ENCODE assay signal across 1 cellular context in the genomic region with DNA sequence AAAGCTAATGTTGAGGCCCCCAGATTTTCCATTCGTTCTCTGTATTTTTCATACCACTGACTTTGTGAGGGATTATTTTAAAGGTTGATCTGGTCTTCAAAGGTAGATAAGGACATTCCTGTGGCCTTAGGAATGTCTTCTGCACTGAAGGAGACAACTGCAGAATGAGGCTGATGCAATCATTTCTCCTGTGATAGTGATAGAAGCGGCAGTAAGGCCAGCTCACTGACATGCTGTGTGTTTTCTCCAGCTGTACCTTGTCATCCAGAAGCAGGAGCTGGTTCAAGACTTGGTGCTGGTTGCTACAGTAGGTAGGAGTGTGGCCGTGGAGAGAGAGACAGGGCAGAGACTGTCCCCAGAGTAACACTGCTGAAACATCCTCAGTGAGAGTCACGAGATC.
TF ChIP-seq lines count a peak whose summit lies in the region.

No MANE protein-coding gene starts in this region.

TF ChIP-seq in K562, 482 proteins besides CTCF, POLR2A, EP300 and RAD21 (continued from another document):
- TF ChIP-seq, protein P1, sequence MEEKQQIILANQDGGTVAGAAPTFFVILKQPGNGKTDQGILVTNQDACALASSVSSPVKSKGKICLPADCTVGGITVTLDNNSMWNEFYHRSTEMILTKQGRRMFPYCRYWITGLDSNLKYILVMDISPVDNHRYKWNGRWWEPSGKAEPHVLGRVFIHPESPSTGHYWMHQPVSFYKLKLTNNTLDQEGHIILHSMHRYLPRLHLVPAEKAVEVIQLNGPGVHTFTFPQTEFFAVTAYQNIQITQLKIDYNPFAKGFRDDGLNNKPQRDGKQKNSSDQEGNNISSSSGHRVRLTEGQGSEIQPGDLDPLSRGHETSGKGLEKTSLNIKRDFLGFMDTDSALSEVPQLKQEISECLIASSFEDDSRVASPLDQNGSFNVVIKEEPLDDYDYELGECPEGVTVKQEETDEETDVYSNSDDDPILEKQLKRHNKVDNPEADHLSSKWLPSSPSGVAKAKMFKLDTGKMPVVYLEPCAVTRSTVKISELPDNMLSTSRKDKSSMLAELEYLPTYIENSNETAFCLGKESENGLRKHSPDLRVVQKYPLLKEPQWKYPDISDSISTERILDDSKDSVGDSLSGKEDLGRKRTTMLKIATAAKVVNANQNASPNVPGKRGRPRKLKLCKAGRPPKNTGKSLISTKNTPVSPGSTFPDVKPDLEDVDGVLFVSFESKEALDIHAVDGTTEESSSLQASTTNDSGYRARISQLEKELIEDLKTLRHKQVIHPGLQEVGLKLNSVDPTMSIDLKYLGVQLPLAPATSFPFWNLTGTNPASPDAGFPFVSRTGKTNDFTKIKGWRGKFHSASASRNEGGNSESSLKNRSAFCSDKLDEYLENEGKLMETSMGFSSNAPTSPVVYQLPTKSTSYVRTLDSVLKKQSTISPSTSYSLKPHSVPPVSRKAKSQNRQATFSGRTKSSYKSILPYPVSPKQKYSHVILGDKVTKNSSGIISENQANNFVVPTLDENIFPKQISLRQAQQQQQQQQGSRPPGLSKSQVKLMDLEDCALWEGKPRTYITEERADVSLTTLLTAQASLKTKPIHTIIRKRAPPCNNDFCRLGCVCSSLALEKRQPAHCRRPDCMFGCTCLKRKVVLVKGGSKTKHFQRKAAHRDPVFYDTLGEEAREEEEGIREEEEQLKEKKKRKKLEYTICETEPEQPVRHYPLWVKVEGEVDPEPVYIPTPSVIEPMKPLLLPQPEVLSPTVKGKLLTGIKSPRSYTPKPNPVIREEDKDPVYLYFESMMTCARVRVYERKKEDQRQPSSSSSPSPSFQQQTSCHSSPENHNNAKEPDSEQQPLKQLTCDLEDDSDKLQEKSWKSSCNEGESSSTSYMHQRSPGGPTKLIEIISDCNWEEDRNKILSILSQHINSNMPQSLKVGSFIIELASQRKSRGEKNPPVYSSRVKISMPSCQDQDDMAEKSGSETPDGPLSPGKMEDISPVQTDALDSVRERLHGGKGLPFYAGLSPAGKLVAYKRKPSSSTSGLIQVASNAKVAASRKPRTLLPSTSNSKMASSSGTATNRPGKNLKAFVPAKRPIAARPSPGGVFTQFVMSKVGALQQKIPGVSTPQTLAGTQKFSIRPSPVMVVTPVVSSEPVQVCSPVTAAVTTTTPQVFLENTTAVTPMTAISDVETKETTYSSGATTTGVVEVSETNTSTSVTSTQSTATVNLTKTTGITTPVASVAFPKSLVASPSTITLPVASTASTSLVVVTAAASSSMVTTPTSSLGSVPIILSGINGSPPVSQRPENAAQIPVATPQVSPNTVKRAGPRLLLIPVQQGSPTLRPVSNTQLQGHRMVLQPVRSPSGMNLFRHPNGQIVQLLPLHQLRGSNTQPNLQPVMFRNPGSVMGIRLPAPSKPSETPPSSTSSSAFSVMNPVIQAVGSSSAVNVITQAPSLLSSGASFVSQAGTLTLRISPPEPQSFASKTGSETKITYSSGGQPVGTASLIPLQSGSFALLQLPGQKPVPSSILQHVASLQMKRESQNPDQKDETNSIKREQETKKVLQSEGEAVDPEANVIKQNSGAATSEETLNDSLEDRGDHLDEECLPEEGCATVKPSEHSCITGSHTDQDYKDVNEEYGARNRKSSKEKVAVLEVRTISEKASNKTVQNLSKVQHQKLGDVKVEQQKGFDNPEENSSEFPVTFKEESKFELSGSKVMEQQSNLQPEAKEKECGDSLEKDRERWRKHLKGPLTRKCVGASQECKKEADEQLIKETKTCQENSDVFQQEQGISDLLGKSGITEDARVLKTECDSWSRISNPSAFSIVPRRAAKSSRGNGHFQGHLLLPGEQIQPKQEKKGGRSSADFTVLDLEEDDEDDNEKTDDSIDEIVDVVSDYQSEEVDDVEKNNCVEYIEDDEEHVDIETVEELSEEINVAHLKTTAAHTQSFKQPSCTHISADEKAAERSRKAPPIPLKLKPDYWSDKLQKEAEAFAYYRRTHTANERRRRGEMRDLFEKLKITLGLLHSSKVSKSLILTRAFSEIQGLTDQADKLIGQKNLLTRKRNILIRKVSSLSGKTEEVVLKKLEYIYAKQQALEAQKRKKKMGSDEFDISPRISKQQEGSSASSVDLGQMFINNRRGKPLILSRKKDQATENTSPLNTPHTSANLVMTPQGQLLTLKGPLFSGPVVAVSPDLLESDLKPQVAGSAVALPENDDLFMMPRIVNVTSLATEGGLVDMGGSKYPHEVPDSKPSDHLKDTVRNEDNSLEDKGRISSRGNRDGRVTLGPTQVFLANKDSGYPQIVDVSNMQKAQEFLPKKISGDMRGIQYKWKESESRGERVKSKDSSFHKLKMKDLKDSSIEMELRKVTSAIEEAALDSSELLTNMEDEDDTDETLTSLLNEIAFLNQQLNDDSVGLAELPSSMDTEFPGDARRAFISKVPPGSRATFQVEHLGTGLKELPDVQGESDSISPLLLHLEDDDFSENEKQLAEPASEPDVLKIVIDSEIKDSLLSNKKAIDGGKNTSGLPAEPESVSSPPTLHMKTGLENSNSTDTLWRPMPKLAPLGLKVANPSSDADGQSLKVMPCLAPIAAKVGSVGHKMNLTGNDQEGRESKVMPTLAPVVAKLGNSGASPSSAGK (IDR thresholded peaks at IDR 0.05) = peak; percentile 36; the same call in 1 of the 2 replicates
- TF ChIP-seq, protein P2, sequence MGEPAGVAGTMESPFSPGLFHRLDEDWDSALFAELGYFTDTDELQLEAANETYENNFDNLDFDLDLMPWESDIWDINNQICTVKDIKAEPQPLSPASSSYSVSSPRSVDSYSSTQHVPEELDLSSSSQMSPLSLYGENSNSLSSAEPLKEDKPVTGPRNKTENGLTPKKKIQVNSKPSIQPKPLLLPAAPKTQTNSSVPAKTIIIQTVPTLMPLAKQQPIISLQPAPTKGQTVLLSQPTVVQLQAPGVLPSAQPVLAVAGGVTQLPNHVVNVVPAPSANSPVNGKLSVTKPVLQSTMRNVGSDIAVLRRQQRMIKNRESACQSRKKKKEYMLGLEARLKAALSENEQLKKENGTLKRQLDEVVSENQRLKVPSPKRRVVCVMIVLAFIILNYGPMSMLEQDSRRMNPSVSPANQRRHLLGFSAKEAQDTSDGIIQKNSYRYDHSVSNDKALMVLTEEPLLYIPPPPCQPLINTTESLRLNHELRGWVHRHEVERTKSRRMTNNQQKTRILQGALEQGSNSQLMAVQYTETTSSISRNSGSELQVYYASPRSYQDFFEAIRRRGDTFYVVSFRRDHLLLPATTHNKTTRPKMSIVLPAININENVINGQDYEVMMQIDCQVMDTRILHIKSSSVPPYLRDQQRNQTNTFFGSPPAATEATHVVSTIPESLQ (CRISPR knock-in tag; IDR thresholded peaks at IDR 0.05) = no peak
- TF ChIP-seq SMARCE1 (IDR thresholded peaks at IDR 0.05) = peak; percentile 43; the same call in 1 of the 2 replicates
- TF ChIP-seq FOXP1 (CRISPR knock-in tag; IDR thresholded peaks at IDR 0.05) = no peak
- TF ChIP-seq WHSC1 (IDR thresholded peaks at IDR 0.05; ENCODE audit: low read length) = no peak
- TF ChIP-seq MECOM (CRISPR knock-in tag; IDR thresholded peaks at IDR 0.05) = 0 out of 2 replicates have a peak, but pooled peaks have one; percentile 42
- peak in 1 of 2 experiments; percentile 81; a peak in 2 of 4 replicates for TF ChIP-seq TEAD1 (CRISPR knock-in tag; IDR thresholded peaks at IDR 0.05)
- TF ChIP-seq CTBP1 (IDR thresholded peaks at IDR 0.05; ENCODE audit: borderline replicate concordance) = peak; percentile 88
- no peak for TF ChIP-seq ETV1 (tag; conservative IDR thresholded peaks at IDR 0.05; ENCODE audit: low read depth)
- TF ChIP-seq MCM7 (IDR thresholded peaks at IDR 0.05) = no peak
- TF ChIP-seq EP400 (IDR thresholded peaks at IDR 0.05) = peak; percentile 55; the same call in 1 of the 2 replicates
- TF ChIP-seq SOX6 (IDR thresholded peaks at IDR 0.05) = peak; percentile 59; the same call in 1 of the 2 replicates
- TF ChIP-seq EHMT2 (IDR thresholded peaks at IDR 0.05) = no peak
- TF ChIP-seq, protein P3, sequence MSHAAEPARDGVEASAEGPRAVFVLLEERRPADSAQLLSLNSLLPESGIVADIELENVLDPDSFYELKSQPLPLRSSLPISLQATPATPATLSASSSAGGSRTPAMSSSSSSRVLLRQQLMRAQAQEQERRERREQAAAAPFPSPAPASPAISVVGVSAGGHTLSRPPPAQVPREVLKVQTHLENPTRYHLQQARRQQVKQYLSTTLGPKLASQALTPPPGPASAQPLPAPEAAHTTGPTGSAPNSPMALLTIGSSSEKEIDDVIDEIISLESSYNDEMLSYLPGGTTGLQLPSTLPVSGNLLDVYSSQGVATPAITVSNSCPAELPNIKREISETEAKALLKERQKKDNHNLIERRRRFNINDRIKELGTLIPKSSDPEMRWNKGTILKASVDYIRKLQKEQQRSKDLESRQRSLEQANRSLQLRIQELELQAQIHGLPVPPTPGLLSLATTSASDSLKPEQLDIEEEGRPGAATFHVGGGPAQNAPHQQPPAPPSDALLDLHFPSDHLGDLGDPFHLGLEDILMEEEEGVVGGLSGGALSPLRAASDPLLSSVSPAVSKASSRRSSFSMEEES (CRISPR knock-in tag; IDR thresholded peaks at IDR 0.05) = peak; percentile 20; the same call in 1 of the 2 replicates
- no peak for TF ChIP-seq IFI16 (CRISPR knock-in tag; IDR thresholded peaks at IDR 0.05)
- TF ChIP-seq, protein P4, sequence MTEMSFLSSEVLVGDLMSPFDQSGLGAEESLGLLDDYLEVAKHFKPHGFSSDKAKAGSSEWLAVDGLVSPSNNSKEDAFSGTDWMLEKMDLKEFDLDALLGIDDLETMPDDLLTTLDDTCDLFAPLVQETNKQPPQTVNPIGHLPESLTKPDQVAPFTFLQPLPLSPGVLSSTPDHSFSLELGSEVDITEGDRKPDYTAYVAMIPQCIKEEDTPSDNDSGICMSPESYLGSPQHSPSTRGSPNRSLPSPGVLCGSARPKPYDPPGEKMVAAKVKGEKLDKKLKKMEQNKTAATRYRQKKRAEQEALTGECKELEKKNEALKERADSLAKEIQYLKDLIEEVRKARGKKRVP (CRISPR knock-in tag; IDR thresholded peaks at IDR 0.05) = peak; percentile 97
- TF ChIP-seq CXXC5 (CRISPR knock-in tag; IDR thresholded peaks at IDR 0.05) = peak; percentile 47; the same call in 1 of the 2 replicates
- peak; percentile 67 for TF ChIP-seq SMAD4 (CRISPR knock-in tag; conservative IDR thresholded peaks at IDR 0.05)
- TF ChIP-seq, protein P5, sequence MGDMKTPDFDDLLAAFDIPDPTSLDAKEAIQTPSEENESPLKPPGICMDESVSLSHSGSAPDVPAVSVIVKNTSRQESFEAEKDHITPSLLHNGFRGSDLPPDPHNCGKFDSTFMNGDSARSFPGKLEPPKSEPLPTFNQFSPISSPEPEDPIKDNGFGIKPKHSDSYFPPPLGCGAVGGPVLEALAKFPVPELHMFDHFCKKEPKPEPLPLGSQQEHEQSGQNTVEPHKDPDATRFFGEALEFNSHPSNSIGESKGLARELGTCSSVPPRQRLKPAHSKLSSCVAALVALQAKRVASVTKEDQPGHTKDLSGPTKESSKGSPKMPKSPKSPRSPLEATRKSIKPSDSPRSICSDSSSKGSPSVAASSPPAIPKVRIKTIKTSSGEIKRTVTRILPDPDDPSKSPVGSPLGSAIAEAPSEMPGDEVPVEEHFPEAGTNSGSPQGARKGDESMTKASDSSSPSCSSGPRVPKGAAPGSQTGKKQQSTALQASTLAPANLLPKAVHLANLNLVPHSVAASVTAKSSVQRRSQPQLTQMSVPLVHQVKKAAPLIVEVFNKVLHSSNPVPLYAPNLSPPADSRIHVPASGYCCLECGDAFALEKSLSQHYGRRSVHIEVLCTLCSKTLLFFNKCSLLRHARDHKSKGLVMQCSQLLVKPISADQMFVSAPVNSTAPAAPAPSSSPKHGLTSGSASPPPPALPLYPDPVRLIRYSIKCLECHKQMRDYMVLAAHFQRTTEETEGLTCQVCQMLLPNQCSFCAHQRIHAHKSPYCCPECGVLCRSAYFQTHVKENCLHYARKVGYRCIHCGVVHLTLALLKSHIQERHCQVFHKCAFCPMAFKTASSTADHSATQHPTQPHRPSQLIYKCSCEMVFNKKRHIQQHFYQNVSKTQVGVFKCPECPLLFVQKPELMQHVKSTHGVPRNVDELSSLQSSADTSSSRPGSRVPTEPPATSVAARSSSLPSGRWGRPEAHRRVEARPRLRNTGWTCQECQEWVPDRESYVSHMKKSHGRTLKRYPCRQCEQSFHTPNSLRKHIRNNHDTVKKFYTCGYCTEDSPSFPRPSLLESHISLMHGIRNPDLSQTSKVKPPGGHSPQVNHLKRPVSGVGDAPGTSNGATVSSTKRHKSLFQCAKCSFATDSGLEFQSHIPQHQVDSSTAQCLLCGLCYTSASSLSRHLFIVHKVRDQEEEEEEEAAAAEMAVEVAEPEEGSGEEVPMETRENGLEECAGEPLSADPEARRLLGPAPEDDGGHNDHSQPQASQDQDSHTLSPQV (IDR thresholded peaks at IDR 0.05) = 0 out of 2 replicates have a peak, but pooled peaks have one; percentile 21
- TF ChIP-seq PPARD (CRISPR knock-in tag; IDR thresholded peaks at IDR 0.05) = no peak
- TF ChIP-seq KLF16 (IDR thresholded peaks at IDR 0.05) = no peak
- peak; percentile 44; the same call in 1 of the 2 replicates for TF ChIP-seq JUND (IDR thresholded peaks at IDR 0.05; ENCODE audit: borderline replicate concordance, low read depth, low read length)
- TF ChIP-seq JUND (tag; IDR thresholded peaks at IDR 0.05; ENCODE audit: borderline replicate concordance, low read depth, low read length) = no peak; the same call in 2 of the 3 replicates
- peak; percentile 80 for TF ChIP-seq DMBX1 (CRISPR knock-in tag; IDR thresholded peaks at IDR 0.05; ENCODE audit: borderline replicate concordance)
- TF ChIP-seq SMARCA4 (IDR thresholded peaks at IDR 0.05) = peak; percentile 64; the same call in 1 of the 2 replicates
- TF ChIP-seq MYC (IDR thresholded peaks at IDR 0.05; ENCODE audit: low read depth, low read length) = peak; percentile 64; the same call in 1 of the 2 replicates
- TF ChIP-seq MYC (CRISPR knock-in tag; IDR thresholded peaks at IDR 0.05; ENCODE audit: borderline replicate concordance, low read depth) = no peak
TF ChIP-seq in K562: peak in this region for 33.
